15 cellular contexts compared by ENCODE assay signal in the genomic region with DNA sequence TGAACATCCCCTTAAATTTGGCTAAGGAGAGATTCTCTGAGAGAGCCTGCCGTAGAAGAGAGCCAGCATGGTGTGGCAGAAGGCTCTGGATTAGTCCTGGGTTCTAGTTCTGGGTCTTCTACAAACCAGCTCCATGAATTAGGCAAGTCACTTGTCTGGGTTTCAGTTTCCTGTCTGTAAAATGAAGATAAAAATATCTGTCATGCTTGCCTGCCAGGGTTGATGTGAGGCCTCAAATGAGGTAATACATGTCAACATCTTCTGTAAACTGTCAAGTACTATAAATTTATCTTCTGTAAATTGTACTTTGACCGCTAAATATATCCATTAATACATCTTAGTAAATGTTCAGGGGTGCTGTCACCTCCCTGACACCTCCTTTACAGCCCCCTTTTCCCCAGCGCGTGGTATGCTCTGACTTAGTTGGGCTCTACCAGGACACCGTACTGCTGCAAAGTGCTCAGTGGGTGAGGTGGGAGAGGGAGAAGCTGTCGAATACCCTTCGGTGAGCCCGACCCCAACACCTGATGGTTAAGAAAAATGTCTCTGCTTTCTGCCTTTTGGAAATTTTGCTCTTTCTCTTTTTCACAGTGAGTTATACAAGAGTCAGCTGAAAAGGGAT. TPM values are rescaled to one million over a fixed set of nuclear protein-coding genes. Genes with fewer than 3 reads are reported as not detected.
DNase-seq lines count a peak whose midpoint lies in the region; ATAC-seq and TF ChIP-seq lines count a peak whose summit lies in the region.
"Had no signal": no experiment of that assay in that cellular context is flagged by ENCODE, and none has a peak within 500 bp of the region (broad histone marks: within the 10 kb centered on the region; RNA-seq: fewer than 3 reads in every experiment).

No MANE protein-coding gene starts in this region.

- no peak for DNase-seq in activated CD4-positive, CD25-positive, alpha-beta regulatory T cell treated with anti-CD3 and anti-CD28 coated beads, Interleukin-2, amount 50 U/mL, for 72 hours
- DNase-seq in MV-4-11 (lab: John Stamatoyannopoulos, UW) (peak; percentile 68), choroid plexus epithelial cell (ENCODE audit: low read depth) (peak; percentile 8), psoas muscle (no peak), GDM1 (lab: John Stamatoyannopoulos, UW) (no peak), mesenteric fat pad (ENCODE audit: low spot score) (no peak)
- DNase-seq: left colon, NCI-H1417 treated with DMSO at 0.1 percent for 48 hours, NCI-H524 treated with DMSO at 0.1 percent for 48 hours had no signal

- peaks cover 4 to 89% of the 10 kb centered on the region in 2 donors for H3K36me3 ChIP-seq in psoas muscle (ENCODE audit: insufficient read depth in 1 of 2, low read depth in 1 of 2)

- peaks cover 14% of the 10 kb centered on the region for H3K4me1 ChIP-seq in psoas muscle

- H3K4me3 ChIP-seq in choroid plexus epithelial cell (ENCODE audit: low read depth, low read length) (no peak overlapping the region), psoas muscle (no peak overlapping the region)
- H3K4me3 ChIP-seq: smooth muscle cell, thoracic aorta had no signal

- intact Hi-C loops in psoas muscle (cut with DNase I) = loop anchor here in 1 of 2 donors (1.0 kb wide), 1 partner anchor 54 kb away; no protein-coding TSS in a partner anchor

- H3K9me3 ChIP-seq in psoas muscle = no peaks in the 10 kb centered on the region
- H3K9me3 ChIP-seq: thoracic aorta had no signal

- no peaks in the 10 kb centered on the region for H3K27me3 ChIP-seq in psoas muscle (ENCODE audit: insufficient read depth in 3 of 3, low read length in 2 of 3)

- TF ChIP-seq CTCF in choroid plexus epithelial cell (conservative IDR thresholded peaks at IDR 0.05; ENCODE audit: low read depth, low read length) (no peak), psoas muscle (IDR thresholded peaks at IDR 0.05) (no peak)

- peak; percentile 48 to 49 for ATAC-seq in activated CD4-positive, CD25-positive, alpha-beta regulatory T cell treated with anti-CD3 and anti-CD28 coated beads, Interleukin-2, amount 50 U/mL, for 24 hours
- peak; percentile 53 to 81 (median 74) for ATAC-seq in psoas muscle
- no peak for ATAC-seq in HG02623 (IDR thresholded peaks at IDR 0.05; ENCODE audit: unreplicated experiment)
- ATAC-seq: HepG2, left colon had no signal

- peak overlapping the region; percentile 73 for H3K27ac ChIP-seq in psoas muscle
- H3K27ac ChIP-seq: thoracic aorta, VCaP had no signal

- WGBS in psoas muscle, 3 donors = 72 to 90% (median 78%) methylated on average over 8 of the region's 8 CpGs

RNA-seq across cellular contexts. Expression of a gene that starts 14.9 kb away (rescaled TPM):
- total RNA-seq in psoas muscle (10 to 100 TPM; 46.6 to 59.9 (median 54.3) TPM), mesenteric fat pad (44.8 TPM)
- polyA plus RNA-seq in psoas muscle = 10 to 100 TPM; 48.4 to 82.6 (median 80.6) TPM

Comparison
In these comparisons a context has a peak if more than half of its experiments do, and no peak if none do; other contexts are left out.
1. DNase-seq: peak in MV-4-11 (single experiment) and choroid plexus epithelial cell (single experiment); none in activated CD4-positive, CD25-positive, alpha-beta regulatory T cell treated with anti-CD3 and anti-CD28 coated beads, Interleukin-2, amount 50 U/mL, for 72 hours (single experiment), psoas muscle (0 of 2), GDM1 (single experiment) and mesenteric fat pad (single experiment).